Comparison of ENCODE assay signal across 19 cellular contexts in the genomic region with DNA sequence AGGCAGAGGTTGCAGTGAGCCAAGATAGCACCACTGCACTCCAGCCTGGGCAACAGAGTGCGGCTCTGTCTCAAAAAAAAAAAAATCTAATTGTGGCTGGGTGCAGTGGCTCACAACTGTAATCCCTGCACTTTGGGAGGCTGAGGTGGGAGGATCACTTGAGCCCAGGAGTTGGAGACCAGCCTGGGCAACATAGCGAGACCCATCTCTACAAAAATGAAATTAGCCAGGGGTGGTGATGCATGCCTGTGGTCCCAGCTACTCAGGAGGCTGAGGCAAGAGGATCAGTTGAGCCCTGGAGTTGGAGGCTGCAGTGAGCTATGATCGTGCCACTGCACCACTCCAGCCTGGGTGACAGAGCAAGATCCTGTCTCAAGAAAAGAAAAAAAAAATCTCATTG. TPM values are rescaled to one million over a fixed set of nuclear protein-coding genes. Genes with fewer than 3 reads are reported as not detected.
"Had no signal": no experiment of that assay in that cellular context is flagged by ENCODE, and none has a peak within 500 bp of the region (broad histone marks: within the 10 kb centered on the region; RNA-seq: fewer than 3 reads in every experiment).

No MANE protein-coding gene starts in this region.

RNA-seq across cellular contexts. Expression of a gene that starts 3.7 kb away (rescaled TPM):
- total RNA-seq: left ventricle myocardium inferior; mesothelial cell of epicardium; myocyte; natural killer cell treated with Interleukin-12 subunit alpha and Interleukin-12 subunit beta and Interleukin-15 and Interleukin-18, amount 100 ng/mL, for 72 hours; progenitor cell of endocrine pancreas; pulmonary artery endothelial cell; right atrium auricular region; skeletal muscle tissue had no signal
- polyA plus RNA-seq: neural cell had no signal

RNA-seq across cellular contexts. Expression of a gene that starts 22.7 kb away (rescaled TPM):
- total RNA-seq: kidney epithelial cell, left ventricle myocardium inferior, lower leg skin, lung, myocyte, progenitor cell of endocrine pancreas, pulmonary artery endothelial cell, renal cortical epithelial cell, right atrium auricular region, right lobe of liver, skeletal muscle tissue, subcutaneous adipose tissue, suprapubic skin, thoracic aorta, ureter, uterus had no signal
- polyA plus RNA-seq: neural cell had no signal

RNA-seq across cellular contexts. Expression of a gene that starts 47.3 kb away (rescaled TPM):
- total RNA-seq: myocyte had no signal

RNA-seq across cellular contexts. Expression of a gene that starts 49.2 kb away (rescaled TPM):
- total RNA-seq: myocyte had no signal
